ENCODE assay signal across 1 cellular context in genomic region chr15:52378746-52379394, GRCh38.
TF ChIP-seq lines count a peak whose summit lies in the region.

No MANE protein-coding gene starts in this region.

TF ChIP-seq in GM12878, 131 proteins besides CTCF, POLR2A, EP300 and RAD21 (continued from another document):
- TF ChIP-seq ZBTB40 (IDR thresholded peaks at IDR 0.05; ENCODE audit: borderline replicate concordance), result no peak
- peak; percentile 52; the same call in 1 of the 2 replicates for TF ChIP-seq EED (IDR thresholded peaks at IDR 0.05; ENCODE audit: low read depth)
- no peak for TF ChIP-seq NR2C1 (IDR thresholded peaks at IDR 0.05)
- TF ChIP-seq MYB (IDR thresholded peaks at IDR 0.05; ENCODE audit: borderline replicate concordance, low read depth, low read length), result no peak
- TF ChIP-seq RCOR1 (conservative IDR thresholded peaks at IDR 0.05; ENCODE audit: low read depth, low read length), result no peak
- no peak for TF ChIP-seq CBFB (IDR thresholded peaks at IDR 0.05; ENCODE audit: low read depth)
- peak; percentile 62 for TF ChIP-seq JUND (IDR thresholded peaks at IDR 0.05; ENCODE audit: low read depth, low read length)
- TF ChIP-seq ZNF217 (IDR thresholded peaks at IDR 0.05), result peak; percentile 91
- TF ChIP-seq LARP7 (IDR thresholded peaks at IDR 0.05), result no peak
- peak; percentile 50 to 52; a peak in 2 of 4 replicates for TF ChIP-seq IKZF2 (IDR thresholded peaks at IDR 0.05)
- TF ChIP-seq ELK1 (IDR thresholded peaks at IDR 0.05; ENCODE audit: low read depth, low read length), result no peak
- 0 out of 2 replicates have a peak, but pooled peaks have one; percentile 25 for TF ChIP-seq MXI1 (IDR thresholded peaks at IDR 0.05; ENCODE audit: low read depth, low read length)
- TF ChIP-seq CEBPB (IDR thresholded peaks at IDR 0.05; ENCODE audit: borderline replicate concordance in 1 of 2, low read depth in 2 of 2, low read length in 2 of 2), result no peak
- no peak for TF ChIP-seq TCF3 (IDR thresholded peaks at IDR 0.05; ENCODE audit: borderline replicate concordance, insufficient read depth, low read depth, low read length)
- TF ChIP-seq, protein P1, sequence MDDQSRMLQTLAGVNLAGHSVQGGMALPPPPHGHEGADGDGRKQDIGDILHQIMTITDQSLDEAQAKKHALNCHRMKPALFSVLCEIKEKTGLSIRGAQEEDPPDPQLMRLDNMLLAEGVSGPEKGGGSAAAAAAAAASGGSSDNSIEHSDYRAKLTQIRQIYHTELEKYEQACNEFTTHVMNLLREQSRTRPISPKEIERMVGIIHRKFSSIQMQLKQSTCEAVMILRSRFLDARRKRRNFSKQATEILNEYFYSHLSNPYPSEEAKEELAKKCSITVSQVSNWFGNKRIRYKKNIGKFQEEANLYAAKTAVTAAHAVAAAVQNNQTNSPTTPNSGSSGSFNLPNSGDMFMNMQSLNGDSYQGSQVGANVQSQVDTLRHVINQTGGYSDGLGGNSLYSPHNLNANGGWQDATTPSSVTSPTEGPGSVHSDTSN (IDR thresholded peaks at IDR 0.05; ENCODE audit: insufficient replicate concordance, low read depth, low read length), result no peak
- TF ChIP-seq SMARCA5 (IDR thresholded peaks at IDR 0.05), result peak; percentile 79; the same call in 1 of the 2 replicates
